ENCODE assay signal across 19 cellular contexts in the genomic region with DNA sequence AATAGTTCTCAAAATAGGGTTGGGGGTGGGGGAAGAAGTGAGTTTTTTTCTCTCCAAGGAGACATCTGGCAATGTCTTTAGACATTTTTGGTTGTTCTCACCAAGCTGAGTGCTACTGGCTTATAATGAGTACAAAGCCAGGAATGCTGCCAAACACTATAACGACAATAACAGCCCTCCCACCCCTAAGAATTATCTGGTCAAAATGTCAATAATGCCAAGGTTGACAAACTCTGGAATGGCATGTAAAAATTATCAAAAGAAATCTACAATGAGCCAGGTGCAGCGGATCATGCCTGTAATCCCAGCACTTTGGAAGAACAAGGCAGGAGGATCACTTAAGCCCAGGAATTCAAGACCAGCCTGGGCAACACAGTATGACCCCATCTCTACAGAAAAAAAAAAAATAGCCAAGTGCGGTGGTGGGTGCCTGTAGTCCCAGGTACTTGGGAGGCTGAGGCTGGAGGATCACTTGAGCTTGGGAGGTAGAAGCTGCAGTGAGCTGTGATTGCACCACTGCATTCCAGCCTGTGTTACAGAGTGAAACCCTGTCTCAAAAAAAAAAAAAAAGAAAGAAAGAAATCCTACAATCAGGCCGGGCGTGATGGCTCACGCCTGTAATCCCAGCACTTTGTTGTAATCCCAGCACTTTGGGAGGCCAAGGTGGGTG. TPM values are rescaled to one million over a fixed set of nuclear protein-coding genes. Genes with fewer than 3 reads are reported as not detected.
A peak's percentile ranks its signal among the peaks of the same experiment; 100 is the strongest.
DNase-seq lines count a peak whose midpoint lies in the region; TF ChIP-seq lines count a peak whose summit lies in the region.
"Had no signal": no experiment of that assay in that cellular context is flagged by ENCODE, and none has a peak within 500 bp of the region (broad histone marks: within the 10 kb centered on the region; RNA-seq: fewer than 3 reads in every experiment).

No MANE protein-coding gene starts in this region.

- H3K36me3 Mint-ChIP-seq in activated naive CD4-positive, alpha-beta T cell treated with anti-CD3 and anti-CD28 coated beads, Interleukin-2, amount 50 U/mL, for 24 hours, result peaks cover 10% of the 10 kb centered on the region
- peaks cover 28% of the 10 kb centered on the region for H3K36me3 Mint-ChIP-seq in activated naive CD4-positive, alpha-beta T cell treated with anti-CD3 and anti-CD28 coated beads, Interleukin-2, amount 10 ng/mL, durations not matched to agents 7 days and 5 days

- H3K27ac Mint-ChIP-seq in activated naive CD4-positive, alpha-beta T cell treated with anti-CD3 and anti-CD28 coated beads, Interleukin-2, amount 50 U/mL, for 24 hours, result no peak overlapping the region
- no peak overlapping the region for H3K27ac Mint-ChIP-seq in activated naive CD4-positive, alpha-beta T cell treated with anti-CD3 and anti-CD28 coated beads, Interleukin-2, amount 10 ng/mL, durations not matched to agents 7 days and 5 days
- H3K27ac Mint-ChIP-seq: memory B cell had no signal

- BruUV-seq in OCI-LY7 (replicated peaks; lab: Mats Ljungman, UMichigan), result no TSS peak

- H2AFZ ChIP-seq in OCI-LY7 (ENCODE audit: low read length), result no peak overlapping the region
- H2AFZ ChIP-seq: PC-9 had no signal

- DNase-seq in activated naive CD4-positive, alpha-beta T cell treated with anti-CD3 and anti-CD28 coated beads, Interleukin-2, amount 10 ng/mL, durations not matched to agents 7 days and 5 days, result no peak
- DNase-seq in OCI-LY7 (ENCODE audit: low spot score), result no peak
- DNase-seq in epithelial cell of esophagus (ENCODE audit: low read depth), result peak; percentile 40
- peak; percentile 8 for DNase-seq in renal cortical epithelial cell (ENCODE audit: low read depth)
- no peak for DNase-seq in H4 (ENCODE audit: low spot score)
- no peak for DNase-seq in caudate nucleus (lab: John Stamatoyannopoulos, UW)
- DNase-seq in Ammon's horn (ENCODE audit: low spot score), result no peak
- DNase-seq: activated CD8-positive, alpha-beta T cell treated with anti-CD3 and anti-CD28 coated beads for 36 hours; endodermal cell; foreskin melanocyte; H7; NCI-H2029 treated with DMSO at 0.1 percent for 48 hours; NCI-H524 treated with DMSO at 0.1 percent for 48 hours; PC-9; upper lobe of right lung had no signal

- TF ChIP-seq CTCF in OCI-LY7 (conservative IDR thresholded peaks at IDR 0.05; ENCODE audit: low read length), result no peak
- TF ChIP-seq CTCF in epithelial cell of esophagus (IDR thresholded peaks at IDR 0.05; ENCODE audit: insufficient read depth, low read depth, low read length, missing control alignments), result no peak

- peak overlapping the region; percentile 34 for H3K4me3 Mint-ChIP-seq in activated naive CD4-positive, alpha-beta T cell treated with anti-CD3 and anti-CD28 coated beads, Interleukin-2, amount 50 U/mL, for 24 hours
- no peak overlapping the region for H3K4me3 Mint-ChIP-seq in activated naive CD4-positive, alpha-beta T cell treated with anti-CD3 and anti-CD28 coated beads, Interleukin-2, amount 10 ng/mL, durations not matched to agents 7 days and 5 days

- H3K4me1 Mint-ChIP-seq in activated naive CD4-positive, alpha-beta T cell treated with anti-CD3 and anti-CD28 coated beads, Interleukin-2, amount 50 U/mL, for 24 hours, result peaks cover 49% of the 10 kb centered on the region
- peaks cover 35% of the 10 kb centered on the region for H3K4me1 Mint-ChIP-seq in activated naive CD4-positive, alpha-beta T cell treated with anti-CD3 and anti-CD28 coated beads, Interleukin-2, amount 10 ng/mL, durations not matched to agents 7 days and 5 days

- peaks cover 23% of the 10 kb centered on the region for H3K4me1 ChIP-seq in OCI-LY7 (ENCODE audit: insufficient read depth, low read length, poor library complexity, severe bottlenecking)

- peaks cover 50% of the 10 kb centered on the region for H3K36me3 ChIP-seq in OCI-LY7 (ENCODE audit: insufficient read depth, low read length)
- H3K36me3 ChIP-seq: breast epithelium had no signal

- no peaks in the 10 kb centered on the region for H3K9me3 ChIP-seq in OCI-LY7 (ENCODE audit: low read length)
- H3K9me3 ChIP-seq: breast epithelium, upper lobe of right lung had no signal

- no peaks in the 10 kb centered on the region for H3K9me3 Mint-ChIP-seq in activated naive CD4-positive, alpha-beta T cell treated with anti-CD3 and anti-CD28 coated beads, Interleukin-2, amount 50 U/mL, for 24 hours
- H3K9me3 Mint-ChIP-seq in activated naive CD4-positive, alpha-beta T cell treated with anti-CD3 and anti-CD28 coated beads, Interleukin-2, amount 10 ng/mL, durations not matched to agents 7 days and 5 days, result no peaks in the 10 kb centered on the region
- H3K9me3 Mint-ChIP-seq: activated CD8-positive, alpha-beta T cell treated with anti-CD3 and anti-CD28 coated beads for 36 hours; endodermal cell; memory B cell had no signal

- H3K27me3 Mint-ChIP-seq in activated naive CD4-positive, alpha-beta T cell treated with anti-CD3 and anti-CD28 coated beads, Interleukin-2, amount 50 U/mL, for 24 hours, result no peaks in the 10 kb centered on the region
- H3K27me3 Mint-ChIP-seq in activated naive CD4-positive, alpha-beta T cell treated with anti-CD3 and anti-CD28 coated beads, Interleukin-2, amount 10 ng/mL, durations not matched to agents 7 days and 5 days, result peaks cover 5% of the 10 kb centered on the region
- H3K27me3 Mint-ChIP-seq: activated CD8-positive, alpha-beta T cell treated with anti-CD3 and anti-CD28 coated beads for 36 hours; memory B cell had no signal

- H3K4me2 ChIP-seq in OCI-LY7 (ENCODE audit: low read length), result peak overlapping the region; percentile 13; the same call in 1 of the 2 replicates

- CTCF ChIA-PET in activated naive CD4-positive, alpha-beta T cell treated with anti-CD3 and anti-CD28 coated beads, Interleukin-2, amount 10 ng/mL, durations not matched to agents 7 days and 5 days (lab: Charles Lee), result no interaction called here
- CTCF ChIA-PET in OCI-LY7 (lab: Charles Lee; ENCODE audit: unreplicated experiment), result no interaction called here

- POLR2A ChIA-PET in OCI-LY7 (lab: Charles Lee), result interaction anchor here (0.7 to 1.3 kb wide), 4 partner anchors 15 to 158 kb away, joined by 3 to 5 read pairs (median 4); no protein-coding TSS in a partner anchor

- H3K4me3 ChIP-seq in OCI-LY7 (ENCODE audit: low read depth, low read length, poor library complexity, severe bottlenecking) (no peak overlapping the region), epithelial cell of esophagus (ENCODE audit: low read length) (no peak overlapping the region)
- H3K4me3 ChIP-seq: PC-9, SK-N-MC, upper lobe of right lung had no signal

- H3K27ac ChIP-seq in OCI-LY7 (ENCODE audit: low read depth, low read length, poor library complexity, severe bottlenecking), result no peak overlapping the region
- no peak overlapping the region for H3K27ac ChIP-seq in caudate nucleus (ENCODE audit: low read depth, low read length)
- H3K27ac ChIP-seq: breast epithelium, PC-9, SK-N-MC, upper lobe of right lung had no signal

- H3K79me2 ChIP-seq in OCI-LY7 (ENCODE audit: insufficient read depth, low read depth, low read length), result peaks cover 77% of the 10 kb centered on the region

- intact Hi-C loops in OCI-LY7 (cut with micrococcal nuclease; ENCODE audit: unreplicated experiment), result loop anchor here (10.0 kb wide), 1 partner anchor 157 kb away; no protein-coding TSS in a partner anchor

- H3K9me2 ChIP-seq in OCI-LY7 (ENCODE audit: insufficient read depth, low read length), result no peaks in the 10 kb centered on the region

- H4K20me1 ChIP-seq in OCI-LY7 (ENCODE audit: insufficient read depth, low read length), result peaks cover 12% of the 10 kb centered on the region; the same call in 1 of the 2 replicates

RNA-seq across cellular contexts. Expression of gene ATP5PF, which starts 2.5 kb away (rescaled TPM):
- total RNA-seq in OCI-LY7 (2014; rRNA removed; shearing (Covaris generic)), result 70.6 and 83.8 TPM in 2 replicates
- total RNA-seq in OCI-LY7 (2022), result 145 and 164 TPM in 2 replicates
- total RNA-seq in renal cortical epithelial cell, result 63.0 and 120 TPM in 2 replicates
- total RNA-seq in H4 (2014; rRNA removed; shearing (Covaris generic)), result 136 and 232 TPM in 2 replicates

RNA-seq across cellular contexts. Expression of gene GABPA, which starts 2.5 kb away (rescaled TPM):
- total RNA-seq in OCI-LY7 (2014; rRNA removed; shearing (Covaris generic)), result 21.9 and 22.2 TPM in 2 replicates
- total RNA-seq in OCI-LY7 (2022), result 33.2 and 33.6 TPM in 2 replicates
- 22.4 and 27.0 TPM in 2 replicates for total RNA-seq in renal cortical epithelial cell
- 15.5 and 22.8 TPM in 2 replicates for total RNA-seq in H4 (2014; rRNA removed; shearing (Covaris generic))

Comparison
In these comparisons a context has a peak if more than half of its experiments do, and no peak if none do; other contexts are left out.
1. DNase-seq: peak in epithelial cell of esophagus (single experiment) and renal cortical epithelial cell (single experiment); none in activated naive CD4-positive, alpha-beta T cell treated with anti-CD3 and anti-CD28 coated beads, Interleukin-2, amount 10 ng/mL, durations not matched to agents 7 days and 5 days (single experiment), OCI-LY7 (single experiment), H4 (single experiment), caudate nucleus (0 of 61) and Ammon's horn (single experiment).